ENCODE assay signal across 30 cellular contexts in genomic region chr11:95514386-95515145, GRCh38.
DNase-seq lines count a peak whose midpoint lies in the region; ATAC-seq, FAIRE-seq and TF ChIP-seq lines count a peak whose summit lies in the region.
"Had no signal": no experiment of that assay in that cellular context is flagged by ENCODE, and none has a peak within 500 bp of the region (broad histone marks: within the 10 kb centered on the region; RNA-seq: fewer than 3 reads in every experiment).

No MANE protein-coding gene starts in this region.

- H4K20me1 ChIP-seq in HepG2 (ENCODE audit: insufficient read depth, low read length) (no peaks in the 10 kb centered on the region), neural progenitor cell (ENCODE audit: low read depth) (no peaks in the 10 kb centered on the region), osteoblast (ENCODE audit: insufficient read depth, low read length) (no peaks in the 10 kb centered on the region)

- POLR2A ChIA-PET in HepG2 (lab: Yijun Ruan, JAX), result no interaction called here

- CTCF ChIA-PET in HepG2 (lab: Yijun Ruan, JAX; ENCODE audit: low intra/inter-chr PET ratio, low total read pairs), result no interaction called here

- in situ Hi-C loops in HepG2 (cut with HindIII; ENCODE audit: extremely low pct_ligation_motif_present, low pct_unique_long_range_greater_than_20kb), result no loop called here

- no peak for FAIRE-seq in HepG2 (lab: Jason Lieb, UNC)
- FAIRE-seq in frontal cortex (lab: Jason Lieb, UNC), result no peak
- FAIRE-seq: A204.1, GM12891, islet of Langerhans had no signal

- H3K27ac ChIP-seq in HepG2 (ENCODE audit: extremely low read length, insufficient read depth, low read length) (no peak overlapping the region), right lobe of liver (no peak overlapping the region), esophagus muscularis mucosa (replicated peaks in 1 of 4) (no peak overlapping the region), neural progenitor cell (no peak overlapping the region), osteoblast (ENCODE audit: low read depth, low read length) (no peak overlapping the region)
- H3K27ac ChIP-seq: left lung, upper lobe of left lung had no signal

- H3K9me3 Mint-ChIP-seq in neural progenitor cell, result no peaks in the 10 kb centered on the region
- H3K9me3 Mint-ChIP-seq: activated naive CD8-positive, alpha-beta T cell treated with anti-CD3 and anti-CD28 coated beads, Interleukin-2, amount 50 U/mL, for 24 hours; activated T-cell treated with anti-CD3 and anti-CD28 coated beads, Interleukin-2, amount 50 U/mL, for 72 hours; stimulated activated naive B cell treated with anti-CD40 and anti-IgM and Interleukin-4, amounts not matched to agents 10 μg/mL and 1 μg/mL and 100 μg/mL, for 72 hours had no signal

- no peak for TF ChIP-seq POLR2A in HepG2 (IDR thresholded peaks at IDR 0.05; ENCODE audit: insufficient read depth in 1 of 2, low read depth in 2 of 2, low read length in 2 of 2)
- no peak for TF ChIP-seq POLR2A in right lobe of liver (IDR thresholded peaks at IDR 0.05)
- no peak for TF ChIP-seq POLR2A in esophagus muscularis mucosa (IDR thresholded peaks at IDR 0.05; ENCODE audit: low read depth)
- TF ChIP-seq POLR2A in GM18505 (IDR thresholded peaks at IDR 0.05; ENCODE audit: borderline replicate concordance, extremely low read depth, insufficient read depth, insufficient read length), result no peak

- no peak for ATAC-seq in HepG2
- ATAC-seq in right lobe of liver, result no peak
- ATAC-seq in GM18505 (IDR thresholded peaks at IDR 0.05; ENCODE audit: unreplicated experiment), result no peak
- ATAC-seq: activated CD8-positive, alpha-beta memory T cell treated with anti-CD3 and anti-CD28 coated beads, Interleukin-2, amount 10 ng/mL, durations not matched to agents 7 days and 5 days; activated naive CD8-positive, alpha-beta T cell treated with anti-CD3 and anti-CD28 coated beads, Interleukin-2, amount 50 U/mL, for 24 hours; activated T-cell treated with anti-CD3 and anti-CD28 coated beads, Interleukin-2, amount 50 U/mL, for 72 hours; left lung; T-helper 17 cell had no signal

- DNase-seq in HepG2 (ENCODE audit: low spot score) (no peak), right lobe of liver (no peak), esophagus muscularis mucosa (ENCODE audit: extremely low spot score) (peak; percentile 21), neural progenitor cell (ENCODE audit: low spot score) (no peak), frontal cortex (ENCODE audit: low spot score in 2 of 2) (no peak), osteoblast (ENCODE audit: insufficient read length, low spot score, missing footprints) (no peak)
- DNase-seq in activated CD4-positive, alpha-beta T cell treated with anti-CD3 and anti-CD28 coated beads for 1 hour, result no peak
- DNase-seq: activated CD4-positive, alpha-beta T cell treated with anti-CD3 and anti-CD28 coated beads, Interleukin-2, amount 50 U/mL, for 4 hours; activated CD8-positive, alpha-beta memory T cell treated with anti-CD3 and anti-CD28 coated beads, Interleukin-2, amount 10 ng/mL, durations not matched to agents 7 days and 5 days; activated naive CD8-positive, alpha-beta T cell treated with anti-CD3 and anti-CD28 coated beads, Interleukin-2, amount 50 U/mL, for 24 hours; activated T-cell treated with anti-CD3 and anti-CD28 coated beads, Interleukin-2, amount 50 U/mL, for 72 hours; CD4-positive, CD25-positive, alpha-beta regulatory T cell; central memory CD4-positive, alpha-beta T cell; head of caudate nucleus; Karpas-422; left lung; NCI-H1417; NCI-H2029 treated with DMSO at 0.1 percent for 48 hours; NCI-H2227 treated with DMSO at 0.1 percent for 48 hours; NCI-H526; NK-92 treated with Interleukin-12 subunit alpha and Interleukin-12 subunit beta, amount 100 ng/mL, for 24 hours; SK-N-SH; stimulated activated naive B cell treated with anti-CD40 and anti-IgM and Interleukin-4, amounts not matched to agents 10 μg/mL and 1 μg/mL and 100 μg/mL, for 72 hours; substantia nigra; T-helper 17 cell; upper lobe of left lung had no signal

- H3K4me3 ChIP-seq in HepG2 (replicated peaks in 1 of 3; ENCODE audit: insufficient read depth in 1 of 3, low read depth in 2 of 3, low read length in 3 of 3) (no peak overlapping the region), right lobe of liver (no peak overlapping the region), esophagus muscularis mucosa (no peak overlapping the region), neural progenitor cell (no peak overlapping the region), osteoblast (ENCODE audit: insufficient read depth, low read length) (no peak overlapping the region)
- H3K4me3 ChIP-seq: left lung, upper lobe of left lung had no signal

- no peak overlapping the region for H3K4me3 Mint-ChIP-seq in neural progenitor cell
- H3K4me3 Mint-ChIP-seq: activated CD8-positive, alpha-beta memory T cell treated with anti-CD3 and anti-CD28 coated beads, Interleukin-2, amount 10 ng/mL, durations not matched to agents 7 days and 5 days; activated naive CD8-positive, alpha-beta T cell treated with anti-CD3 and anti-CD28 coated beads, Interleukin-2, amount 50 U/mL, for 24 hours; activated T-cell treated with anti-CD3 and anti-CD28 coated beads, Interleukin-2, amount 50 U/mL, for 72 hours; CD4-positive, CD25-positive, alpha-beta regulatory T cell; stimulated activated naive B cell treated with anti-CD40 and anti-IgM and Interleukin-4, amounts not matched to agents 10 μg/mL and 1 μg/mL and 100 μg/mL, for 72 hours; T-helper 17 cell had no signal

- no peak for TF ChIP-seq RAD21 in HepG2 (CRISPR knock-in tag; IDR thresholded peaks at IDR 0.05)

- H3K4me2 ChIP-seq in HepG2 (ENCODE audit: low read depth, low read length), result no peak overlapping the region
- no peak overlapping the region for H3K4me2 ChIP-seq in neural progenitor cell
- H3K4me2 ChIP-seq in osteoblast (ENCODE audit: insufficient read depth, low read length), result no peak overlapping the region
- H3K4me2 ChIP-seq: SK-N-SH had no signal

- H3K9me3 ChIP-seq in HepG2 (ENCODE audit: low read length) (no peaks in the 10 kb centered on the region), right lobe of liver (no peaks in the 10 kb centered on the region), esophagus muscularis mucosa (no peaks in the 10 kb centered on the region), neural progenitor cell (ENCODE audit: low read depth) (no peaks in the 10 kb centered on the region), osteoblast (ENCODE audit: low read depth, low read length) (no peaks in the 10 kb centered on the region)
- H3K9me3 ChIP-seq: left lung, SK-N-SH, upper lobe of left lung had no signal

- H3K27me3 ChIP-seq in HepG2 (ENCODE audit: control insufficient read depth in 1 of 2, insufficient read depth in 2 of 2, low read length in 2 of 2) (no peaks in the 10 kb centered on the region), right lobe of liver (no peaks in the 10 kb centered on the region), esophagus muscularis mucosa (no peaks in the 10 kb centered on the region), neural progenitor cell (no peaks in the 10 kb centered on the region), osteoblast (ENCODE audit: insufficient read depth, low read length) (no peaks in the 10 kb centered on the region)
- H3K27me3 ChIP-seq: left lung, upper lobe of left lung had no signal

- TF ChIP-seq CTCF in HepG2 (CRISPR knock-in tag; IDR thresholded peaks at IDR 0.05) (no peak), right lobe of liver (IDR thresholded peaks at IDR 0.05) (no peak), esophagus muscularis mucosa (IDR thresholded peaks at IDR 0.05) (no peak), neural progenitor cell (IDR thresholded peaks at IDR 0.05) (no peak), osteoblast (IDR thresholded peaks at IDR 0.05; ENCODE audit: extremely low read depth, low read depth, low read length) (no peak)

- peaks cover 17% of the 10 kb centered on the region for H3K4me1 Mint-ChIP-seq in neural progenitor cell
- H3K4me1 Mint-ChIP-seq: activated CD8-positive, alpha-beta memory T cell treated with anti-CD3 and anti-CD28 coated beads, Interleukin-2, amount 10 ng/mL, durations not matched to agents 7 days and 5 days; activated naive CD8-positive, alpha-beta T cell treated with anti-CD3 and anti-CD28 coated beads, Interleukin-2, amount 50 U/mL, for 24 hours; T-helper 17 cell had no signal

- peaks cover 6% of the 10 kb centered on the region for H3K27me3 Mint-ChIP-seq in neural progenitor cell (ENCODE audit: insufficient read depth, low read depth)
- H3K27me3 Mint-ChIP-seq: activated naive CD8-positive, alpha-beta T cell treated with anti-CD3 and anti-CD28 coated beads, Interleukin-2, amount 50 U/mL, for 24 hours had no signal

- H3K4me1 ChIP-seq in HepG2 (ENCODE audit: insufficient read depth, low read length) (0 out of 2 replicates have a peak, but pooled peaks cover 13% of the 10 kb centered on the region), right lobe of liver (peaks cover 0 to 11% (median 0%) of the 10 kb centered on the region in 4 donors), esophagus muscularis mucosa (peaks cover 4 to 29% (median 19%) of the 10 kb centered on the region in 4 donors), neural progenitor cell (peaks cover 11% of the 10 kb centered on the region), osteoblast (ENCODE audit: insufficient read depth, low read length) (peaks cover 44% of the 10 kb centered on the region)

- no peak overlapping the region for H2AFZ ChIP-seq in HepG2 (ENCODE audit: low read length)
- H2AFZ ChIP-seq in neural progenitor cell (replicated peaks), result peak overlapping the region; percentile 76
- H2AFZ ChIP-seq in osteoblast (ENCODE audit: low read length), result no peak overlapping the region

- intact Hi-C loops in HepG2 (cut with micrococcal nuclease; ENCODE audit: unreplicated experiment) (no loop called here), right lobe of liver (cut with DNase I) (no loop called here), esophagus muscularis mucosa (cut with DNase I) (loop anchor here (5.0 to 10.0 kb wide), 4 partner anchors 180 to 360 kb away; no protein-coding TSS in a partner anchor)

- H3F3A ChIP-seq in neural progenitor cell (ENCODE audit: low read depth), result no peaks in the 10 kb centered on the region

- H3K9ac ChIP-seq in HepG2 (ENCODE audit: insufficient read depth, low read depth, low read length) (no peak overlapping the region), neural progenitor cell (no peak overlapping the region)
- H3K9ac ChIP-seq: SK-N-SH had no signal

- H3K79me2 ChIP-seq in HepG2 (ENCODE audit: insufficient read depth, low read length) (no peaks in the 10 kb centered on the region), neural progenitor cell (ENCODE audit: low read depth) (no peaks in the 10 kb centered on the region), osteoblast (ENCODE audit: insufficient read depth, low read length) (no peaks in the 10 kb centered on the region)

- no peaks in the 10 kb centered on the region for H3K36me3 ChIP-seq in HepG2 (replicated peaks in 1 of 2; ENCODE audit: control insufficient read depth in 1 of 2, insufficient read depth in 2 of 2, low read length in 2 of 2)
- H3K36me3 ChIP-seq in right lobe of liver, result no peaks in the 10 kb centered on the region
- no peaks in the 10 kb centered on the region for H3K36me3 ChIP-seq in esophagus muscularis mucosa
- no peaks in the 10 kb centered on the region for H3K36me3 ChIP-seq in neural progenitor cell
- H3K36me3 ChIP-seq in osteoblast (ENCODE audit: insufficient read depth, low read length), result no peaks in the 10 kb centered on the region
- H3K36me3 ChIP-seq: left lung, upper lobe of left lung had no signal

- no TSS peak for BruUV-seq in HepG2 (replicated peaks; lab: Mats Ljungman, UMichigan)

- 2% methylated on average over 4 of the region's 4 CpGs for WGBS in HepG2 (ENCODE audit: low lambda C conversion rate)
- 78% methylated on average over 4 of the region's 4 CpGs for WGBS in right lobe of liver (ENCODE audit: insufficient coverage, low coverage, low lambda C conversion rate, missing lambda C conversion rate)
- 58% methylated on average over 4 of the region's 4 CpGs for whole genome bisulfite sequencing in esophagus muscularis mucosa

- TF ChIP-seq EP300 in HepG2 (IDR thresholded peaks at IDR 0.05; ENCODE audit: low read depth in 2 of 2, low read length in 2 of 2), result no peak
- no peak for TF ChIP-seq EP300 in HepG2 (CRISPR knock-in tag; IDR thresholded peaks at IDR 0.05; ENCODE audit: borderline replicate concordance)
- no peak for TF ChIP-seq EP300 in esophagus muscularis mucosa (IDR thresholded peaks at IDR 0.05)

- H3K27ac Mint-ChIP-seq in neural progenitor cell, result peak overlapping the region; percentile 61
- H3K27ac Mint-ChIP-seq: activated CD8-positive, alpha-beta memory T cell treated with anti-CD3 and anti-CD28 coated beads, Interleukin-2, amount 10 ng/mL, durations not matched to agents 7 days and 5 days; activated naive CD8-positive, alpha-beta T cell treated with anti-CD3 and anti-CD28 coated beads, Interleukin-2, amount 50 U/mL, for 24 hours; activated T-cell treated with anti-CD3 and anti-CD28 coated beads, Interleukin-2, amount 50 U/mL, for 72 hours; CD4-positive, CD25-positive, alpha-beta regulatory T cell; stimulated activated naive B cell treated with anti-CD40 and anti-IgM and Interleukin-4, amounts not matched to agents 10 μg/mL and 1 μg/mL and 100 μg/mL, for 72 hours; T-helper 17 cell had no signal

- H3K36me3 Mint-ChIP-seq in neural progenitor cell, result no peaks in the 10 kb centered on the region
- H3K36me3 Mint-ChIP-seq: activated CD8-positive, alpha-beta memory T cell treated with anti-CD3 and anti-CD28 coated beads, Interleukin-2, amount 10 ng/mL, durations not matched to agents 7 days and 5 days; stimulated activated naive B cell treated with anti-CD40 and anti-IgM and Interleukin-4, amounts not matched to agents 10 μg/mL and 1 μg/mL and 100 μg/mL, for 72 hours had no signal
